8 cellular contexts compared by ENCODE assay signal in the genomic region with DNA sequence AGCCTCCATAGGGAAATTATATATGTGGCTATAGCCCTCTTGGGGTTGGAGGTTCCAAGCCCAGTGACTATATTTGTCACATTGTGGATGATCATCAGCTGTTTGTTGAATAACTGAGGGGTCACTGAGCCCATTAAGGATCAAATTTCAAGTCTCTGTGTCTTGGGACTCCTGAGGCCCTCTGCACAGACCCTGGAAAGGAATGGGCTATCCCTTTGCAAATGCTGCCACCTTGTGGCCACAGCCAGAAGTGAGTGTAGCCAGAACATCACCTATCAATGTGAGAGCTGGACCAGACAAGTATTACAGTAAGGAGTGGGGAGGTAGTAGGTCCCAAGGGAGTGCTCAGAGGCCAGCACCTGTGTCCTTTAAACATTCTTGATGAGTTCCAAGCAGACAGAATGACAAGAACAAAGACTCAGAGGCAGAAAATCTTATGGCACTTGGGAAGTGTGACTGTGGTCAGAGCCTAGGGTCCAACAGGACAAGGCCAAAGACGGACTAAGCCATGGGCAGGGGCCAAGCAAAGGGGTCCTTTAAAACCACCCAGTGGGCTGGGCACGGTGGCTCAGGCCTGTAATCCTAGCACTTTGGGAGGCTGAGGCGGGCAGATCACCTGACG. TPM values are rescaled to one million over a fixed set of nuclear protein-coding genes. Genes with fewer than 3 reads are reported as not detected.
DNase-seq lines count a peak whose midpoint lies in the region; ATAC-seq and TF ChIP-seq lines count a peak whose summit lies in the region.

No MANE protein-coding gene starts in this region.

- no peaks in the 10 kb centered on the region for H3K9me3 ChIP-seq in right cardiac atrium (ENCODE audit: control insufficient read depth, low read length)
- no peaks in the 10 kb centered on the region for H3K9me3 ChIP-seq in gastrocnemius medialis

- ATAC-seq in right cardiac atrium (peak; percentile 86 to 89), gastrocnemius medialis (peak; percentile 92 to 93), GM21447 (IDR thresholded peaks at IDR 0.05; ENCODE audit: unreplicated experiment) (no peak)

- no peak overlapping the region for H3K27ac ChIP-seq in right cardiac atrium (ENCODE audit: low read length)
- peak overlapping the region in 3 of 4 donors; percentile 40 to 53 (median 41) for H3K27ac ChIP-seq in gastrocnemius medialis

- intact Hi-C loops in right cardiac atrium (cut with DNase I), result loop anchor here in 2 of 4 donors (5.0 to 10.0 kb wide), 3 partner anchors 101 to 269 kb away; no protein-coding TSS in a partner anchor
- intact Hi-C loops in gastrocnemius medialis (cut with DNase I; ENCODE audit: low total_unique reads), result loop anchor here (5.0 kb wide), 1 partner anchor 146 kb away; the partner anchor contains the start of genes DNAI1 and FAM219A

- 49% methylated on average over 4 of the region's 4 CpGs for WGBS in right cardiac atrium

- peak; percentile 23 for DNase-seq in DMS153 (lab: John Stamatoyannopoulos, UW)
- DNase-seq in HCEC 1CT, result peak; percentile 51
- DNase-seq in NCI-H146 treated with DMSO at 0.1 percent for 48 hours (lab: John Stamatoyannopoulos, UW; ENCODE audit: unreplicated experiment), result peak; percentile 56
- peak; percentile 43 for DNase-seq in T-helper 22 cell (ENCODE audit: low read depth)
- peak in 56 of 58 donors; percentile 18 to 95 (median 70) for DNase-seq in anterior cingulate cortex (lab: John Stamatoyannopoulos, UW)
- peak; percentile 79 to 96 (median 90) for DNase-seq in right cardiac atrium
- peak; percentile 57 to 80 for DNase-seq in gastrocnemius medialis

- no peak for TF ChIP-seq POLR2A in gastrocnemius medialis (IDR thresholded peaks at IDR 0.05)

- in situ Hi-C loops in gastrocnemius medialis (cut with MboI; ENCODE audit: low sequenced_read_pairs in 4 of 4), result loop anchor here (5.0 to 25.0 kb wide), 3 partner anchors 51 to 199 kb away; partner anchors contain the start of gene ENHO (in 1 of the 4)

- peak; percentile 90 to 94 (median 93) for TF ChIP-seq CTCF in gastrocnemius medialis (IDR thresholded peaks at IDR 0.05 in 4 of 5, conservative IDR thresholded peaks at IDR 0.05 in 1 of 5)

- H3K4me3 ChIP-seq in right cardiac atrium (ENCODE audit: low read length) (no peak overlapping the region), gastrocnemius medialis (no peak overlapping the region)

- H3K4me1 ChIP-seq in right cardiac atrium (ENCODE audit: control insufficient read depth, insufficient read depth, low read length) (peaks cover 3% of the 10 kb centered on the region), gastrocnemius medialis (no peaks in the 10 kb centered on the region)

- no peaks in the 10 kb centered on the region for H3K36me3 ChIP-seq in gastrocnemius medialis

- H3K27me3 ChIP-seq in right cardiac atrium (ENCODE audit: control insufficient read depth, insufficient read depth) (no peaks in the 10 kb centered on the region), gastrocnemius medialis (no peaks in the 10 kb centered on the region)

RNA-seq across cellular contexts. Expression of gene RPP25L, which starts 8.2 kb away (rescaled TPM):
- total RNA-seq in right cardiac atrium, result 10 to 100 TPM; 17.8 to 34.5 (median 31.3) TPM
- polyA plus RNA-seq in right cardiac atrium, result 49.0 TPM
- 100 to 1,000 TPM in 2 of 4 donors, 10 to 100 TPM in 2; 53.7 to 138 (median 97.2) TPM for total RNA-seq in gastrocnemius medialis

RNA-seq across cellular contexts. Expression of gene CNTFR, which starts 14.2 kb away (rescaled TPM):
- total RNA-seq in right cardiac atrium (10 to 100 TPM; 14.9 to 66.4 (median 46.0) TPM), gastrocnemius medialis (100 to 1,000 TPM in 3 of 4 donors, 10 to 100 TPM in 1; 19.7 to 146 (median 118) TPM)
- polyA plus RNA-seq in right cardiac atrium, result 55.0 TPM

RNA-seq across cellular contexts. Expression of gene DCTN3, which starts 16.6 kb away (rescaled TPM):
- total RNA-seq in right cardiac atrium (100 to 1,000 TPM in 3 of 4 donors, 10 to 100 TPM in 1; 99.3 to 128 (median 117) TPM), gastrocnemius medialis (100 to 1,000 TPM in 2 of 4 donors, 10 to 100 TPM in 2; 62.8 to 174 (median 105) TPM)
- polyA plus RNA-seq in right cardiac atrium, result 113 TPM

RNA-seq across cellular contexts. Expression of gene ARID3C, which starts 25.1 kb away (rescaled TPM):
- total RNA-seq in right cardiac atrium, result not detected
- polyA plus RNA-seq in right cardiac atrium, result not detected
- total RNA-seq in gastrocnemius medialis, result not detected

RNA-seq across cellular contexts. Expression of gene SIGMAR1, which starts 33.9 kb away (rescaled TPM):
- 10 to 100 TPM; 28.6 to 37.2 (median 35.5) TPM for total RNA-seq in right cardiac atrium
- 36.0 TPM for polyA plus RNA-seq in right cardiac atrium
- 10 to 100 TPM; 18.9 to 35.7 (median 27.4) TPM for total RNA-seq in gastrocnemius medialis

Comparison
In these comparisons a context has a peak if more than half of its experiments do, and no peak if none do; other contexts are left out.
1. DNase-seq: peak in every context shown above with its lines; median percentile 90 in right cardiac atrium; 70 in anterior cingulate cortex; 68 in gastrocnemius medialis; 56 in NCI-H146 treated with DMSO at 0.1 percent for 48 hours; 51 in HCEC 1CT; 43 in T-helper 22 cell; 23 in DMS153.